9 cellular contexts compared by ENCODE assay signal in the genomic region with DNA sequence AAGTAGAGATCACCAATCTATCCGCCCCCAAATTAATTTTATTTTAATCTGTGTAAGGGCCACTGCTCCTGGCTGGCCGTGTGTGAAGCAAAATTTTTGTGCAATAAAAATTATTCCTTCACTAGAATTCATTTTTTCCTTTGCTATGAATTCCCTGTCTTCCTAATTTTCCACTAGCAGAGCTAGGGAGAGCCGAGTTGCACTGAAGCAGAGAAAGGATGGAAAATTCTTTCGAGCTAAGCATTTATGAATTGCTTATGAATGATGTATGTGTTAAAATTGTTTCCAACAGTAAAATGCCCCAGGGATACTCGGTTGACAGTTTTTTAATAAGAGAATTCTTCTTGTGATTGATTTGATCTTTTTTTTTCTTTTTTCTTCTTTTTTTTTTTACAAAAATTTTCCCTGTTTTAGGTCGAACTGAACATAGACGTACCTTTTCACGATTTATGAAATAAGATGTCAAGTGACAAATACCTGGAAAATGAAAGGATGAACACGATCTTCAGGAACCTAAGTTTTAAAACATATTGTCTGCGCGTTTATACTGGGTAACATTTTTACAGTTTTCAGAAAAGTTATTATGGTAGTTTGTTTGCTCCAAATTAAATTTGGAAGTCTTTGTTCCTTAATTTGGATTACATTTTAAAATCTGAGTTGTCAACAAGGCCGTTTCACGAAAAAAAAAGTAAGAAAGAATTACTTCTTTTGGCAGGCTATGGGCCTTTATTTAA.
A peak's percentile ranks its signal among the peaks of the same experiment; 100 is the strongest.
DNase-seq lines count a peak whose midpoint lies in the region; ATAC-seq and TF ChIP-seq lines count a peak whose summit lies in the region.
"Had no signal": no experiment of that assay in that cellular context is flagged by ENCODE, and none has a peak within 500 bp of the region (broad histone marks: within the 10 kb centered on the region; RNA-seq: fewer than 3 reads in every experiment).

No MANE protein-coding gene starts in this region.

- POLR2A ChIA-PET in activated CD4-positive, alpha-beta T cell treated with anti-CD3 and anti-CD28 coated beads, Interleukin-2, amount 10 ng/mL, durations not matched to agents 7 days and 5 days (lab: Charles Lee), result interaction anchor here (0.8 kb wide), 1 partner anchor 337 kb away, joined by 3 read pairs; a partner anchor contains a TSS

- H3K4me3 ChIP-seq in choroid plexus epithelial cell (ENCODE audit: low read depth, low read length), result peak overlapping the region; percentile 8
- H3K4me3 ChIP-seq in skeletal muscle satellite cell (ENCODE audit: low read length), result peak overlapping the region; percentile 49
- H3K4me3 ChIP-seq: right atrium auricular region had no signal

- peaks cover 53% of the 10 kb centered on the region for H3K27me3 ChIP-seq in skeletal muscle satellite cell (ENCODE audit: control insufficient read depth, insufficient read depth, low read length)

- peaks cover 44% of the 10 kb centered on the region for H3K4me1 Mint-ChIP-seq in activated CD4-positive, alpha-beta T cell treated with anti-CD3 and anti-CD28 coated beads, Interleukin-2, amount 10 ng/mL, durations not matched to agents 7 days and 5 days

- peaks cover 54% of the 10 kb centered on the region for H3K27me3 Mint-ChIP-seq in activated CD4-positive, alpha-beta T cell treated with anti-CD3 and anti-CD28 coated beads, Interleukin-2, amount 10 ng/mL, durations not matched to agents 7 days and 5 days

- no peak for TF ChIP-seq CTCF in choroid plexus epithelial cell (conservative IDR thresholded peaks at IDR 0.05; ENCODE audit: low read depth, low read length)

- DNase-seq in activated CD4-positive, alpha-beta T cell treated with anti-CD3 and anti-CD28 coated beads, Interleukin-2, amount 10 ng/mL, durations not matched to agents 7 days and 5 days, result no peak
- no peak for DNase-seq in activated CD4-positive, alpha-beta T cell treated with anti-CD3 and anti-CD28 coated beads, Interleukin-2, amount 50 U/mL, for 48 hours
- DNase-seq in NCI-H748 (lab: John Stamatoyannopoulos, UW; ENCODE audit: unreplicated experiment), result peak; percentile 51
- no peak for DNase-seq in choroid plexus epithelial cell (ENCODE audit: low read depth)
- no peak for DNase-seq in SKM-1 treated with dmso at 0.1 percent for 144 hours (lab: John Stamatoyannopoulos, UW; ENCODE audit: unreplicated experiment)
- no peak for DNase-seq in pons (ENCODE audit: low spot score)

- peaks cover 20% of the 10 kb centered on the region for H3K9me3 Mint-ChIP-seq in activated CD4-positive, alpha-beta T cell treated with anti-CD3 and anti-CD28 coated beads, Interleukin-2, amount 10 ng/mL, durations not matched to agents 7 days and 5 days

- ATAC-seq in HG02763 (IDR thresholded peaks at IDR 0.05; ENCODE audit: unreplicated experiment), result no peak

- peaks cover 5% of the 10 kb centered on the region for H3K4me1 ChIP-seq in skeletal muscle satellite cell (ENCODE audit: control insufficient read depth, insufficient read depth, low read length)

- H3K9ac ChIP-seq in skeletal muscle satellite cell (ENCODE audit: low read depth, low read length), result no peak overlapping the region

- H3K36me3 ChIP-seq in skeletal muscle satellite cell (ENCODE audit: insufficient read depth, low read length), result no peaks in the 10 kb centered on the region
- H3K36me3 ChIP-seq: right atrium auricular region had no signal

- H3K4me2 ChIP-seq in skeletal muscle satellite cell (ENCODE audit: low read length), result peak overlapping the region; percentile 71

- peaks cover 11% of the 10 kb centered on the region for H3K36me3 Mint-ChIP-seq in activated CD4-positive, alpha-beta T cell treated with anti-CD3 and anti-CD28 coated beads, Interleukin-2, amount 10 ng/mL, durations not matched to agents 7 days and 5 days (ENCODE audit: low read depth)

- no peak overlapping the region for H3K27ac Mint-ChIP-seq in activated CD4-positive, alpha-beta T cell treated with anti-CD3 and anti-CD28 coated beads, Interleukin-2, amount 10 ng/mL, durations not matched to agents 7 days and 5 days

- H3K9me3 ChIP-seq in skeletal muscle satellite cell (replicated peaks; ENCODE audit: low read length), result no peaks in the 10 kb centered on the region

- peak overlapping the region; percentile 76 for H3K4me3 Mint-ChIP-seq in activated CD4-positive, alpha-beta T cell treated with anti-CD3 and anti-CD28 coated beads, Interleukin-2, amount 10 ng/mL, durations not matched to agents 7 days and 5 days

- CTCF ChIA-PET in activated CD4-positive, alpha-beta T cell treated with anti-CD3 and anti-CD28 coated beads, Interleukin-2, amount 10 ng/mL, durations not matched to agents 7 days and 5 days (lab: Charles Lee), result interaction anchor here (0.6 to 1.9 kb wide), 4 partner anchors 11 to 1685 kb away, joined by 3 to 11 read pairs (median 4); a partner anchor contains a TSS
